In the genomic region with DNA sequence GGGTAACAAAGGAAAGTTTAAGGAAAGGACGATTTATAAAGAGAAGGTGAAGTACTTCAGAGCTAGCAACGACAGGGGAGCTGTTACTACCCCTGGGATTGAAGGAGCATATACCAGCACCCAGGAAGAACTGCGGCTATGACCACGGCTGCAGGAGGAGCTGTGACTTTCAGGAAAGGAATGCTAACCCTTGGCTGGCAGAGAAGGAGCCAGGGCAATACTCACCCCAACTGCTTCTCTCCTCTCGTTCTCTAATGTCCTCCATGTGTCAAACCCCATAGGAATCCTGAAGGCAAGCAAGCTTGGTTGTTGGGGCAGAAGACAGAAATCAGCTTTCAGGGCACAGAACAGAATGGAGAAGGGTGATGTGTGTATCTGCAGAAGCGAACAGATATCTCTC, we compare ENCODE assay signal across 15 cellular contexts.
DNase-seq lines count a peak whose midpoint lies in the region; ATAC-seq and TF ChIP-seq lines count a peak whose summit lies in the region.
"Had no signal": no experiment of that assay in that cellular context is flagged by ENCODE, and none has a peak within 500 bp of the region (broad histone marks: within the 10 kb centered on the region; RNA-seq: fewer than 3 reads in every experiment).

No MANE protein-coding gene starts in this region.

- H3K36me3 ChIP-seq in PC-9 (ENCODE audit: low read depth) (no peaks in the 10 kb centered on the region), mesendoderm (ENCODE audit: control insufficient read depth, insufficient read depth, low read length) (no peaks in the 10 kb centered on the region)
- H3K36me3 ChIP-seq: colonic mucosa, heart left ventricle had no signal

- H2AK5ac ChIP-seq in mesendoderm (ENCODE audit: low read length): no peak overlapping the region

- H3K4me3 ChIP-seq in PC-9 (no peak overlapping the region; the same call in 1 of the 2 replicates), mesendoderm (ENCODE audit: low read length) (no peak overlapping the region)
- H3K4me3 ChIP-seq: colonic mucosa, heart left ventricle had no signal

- no peak overlapping the region for H2BK5ac ChIP-seq in mesendoderm (ENCODE audit: low read length)

- H3K4ac ChIP-seq in mesendoderm (ENCODE audit: low read depth, low read length): no peak overlapping the region

- H4K20me1 ChIP-seq in PC-9 (ENCODE audit: insufficient read depth): no peaks in the 10 kb centered on the region

- H3K4me1 ChIP-seq in PC-9 (replicated peaks; ENCODE audit: insufficient read depth) (peaks cover 35% of the 10 kb centered on the region), mesendoderm (ENCODE audit: control insufficient read depth, low read depth, low read length) (peaks cover 5% of the 10 kb centered on the region)
- H3K4me1 ChIP-seq: colonic mucosa, heart left ventricle had no signal

- H2AFZ ChIP-seq in PC-9: no peak overlapping the region

- H3K4me2 ChIP-seq in PC-9 (peak overlapping the region; percentile 72), mesendoderm (ENCODE audit: low read length) (no peak overlapping the region)

- no peak overlapping the region for H2BK120ac ChIP-seq in mesendoderm (ENCODE audit: low read depth, low read length)

- H2BK15ac ChIP-seq in mesendoderm (replicated peaks; ENCODE audit: low read depth): no peak overlapping the region

- H3K23ac ChIP-seq in mesendoderm (ENCODE audit: low read length): no peak overlapping the region

- ATAC-seq in GM21515 (IDR thresholded peaks at IDR 0.05; ENCODE audit: unreplicated experiment) (no peak), HG03469 (IDR thresholded peaks at IDR 0.05; ENCODE audit: unreplicated experiment) (no peak), HG03442 (IDR thresholded peaks at IDR 0.05; ENCODE audit: unreplicated experiment) (no peak)
- ATAC-seq: heart left ventricle; stimulated activated naive B cell treated with anti-CD40 and anti-IgM and Interleukin-4, amounts not matched to agents 10 μg/mL and 1 μg/mL and 100 μg/mL, for 72 hours had no signal

- no peaks in the 10 kb centered on the region for H3K79me1 ChIP-seq in mesendoderm (ENCODE audit: low read length)

- H3K27ac ChIP-seq in PC-9 (peak overlapping the region; percentile 68), mesendoderm (ENCODE audit: low read depth, low read length) (no peak overlapping the region)
- H3K27ac ChIP-seq: colonic mucosa, heart left ventricle had no signal

- no peak overlapping the region for H4K5ac ChIP-seq in mesendoderm (ENCODE audit: low read length)

- H3K56ac ChIP-seq in mesendoderm (ENCODE audit: low read length): no peak overlapping the region

- BruUV-seq in PC-9 (replicated peaks; lab: Mats Ljungman, UMichigan): no TSS peak

- H3F3A ChIP-seq in PC-9 (ENCODE audit: insufficient read depth, low read depth): peaks cover 16% of the 10 kb centered on the region

- H4K8ac ChIP-seq in mesendoderm (ENCODE audit: low read depth, low read length): no peak overlapping the region

- no peak for TF ChIP-seq CTCF in PC-9 (conservative IDR thresholded peaks at IDR 0.05)

- H3K79me2 ChIP-seq in PC-9 (ENCODE audit: low read depth) (no peaks in the 10 kb centered on the region), mesendoderm (ENCODE audit: control insufficient read depth, insufficient read depth, low read length) (no peaks in the 10 kb centered on the region)

- H3K9ac ChIP-seq in mesendoderm (ENCODE audit: low read length): no peak overlapping the region

- intact Hi-C loops in PC-9 (cut with micrococcal nuclease; ENCODE audit: unreplicated experiment): loop anchor here (5.0 to 10.0 kb wide), 2 partner anchors 69 to 226 kb away; no protein-coding TSS in a partner anchor

- CTCF ChIA-PET in PC-9 (lab: Charles Lee): interaction anchor here (0.6 to 1.8 kb wide), 4 partner anchors 13 to 228 kb away, joined by 3 to 10 read pairs (median 4); no protein-coding TSS in a partner anchor

- H3K27me3 ChIP-seq in PC-9 (ENCODE audit: insufficient read depth, low read depth) (no peaks in the 10 kb centered on the region), mesendoderm (ENCODE audit: insufficient read depth, low read length, poor library complexity) (no peaks in the 10 kb centered on the region)
- H3K27me3 ChIP-seq: colonic mucosa had no signal

- H3K18ac ChIP-seq in mesendoderm (ENCODE audit: low read length): no peak overlapping the region

- WGBS in mesendoderm (ENCODE audit: extremely low coverage, insufficient coverage, low lambda C conversion rate): no CpG with 5 or more reads among the region's 6 CpGs

- DNase-seq in EL: peak; percentile 90
- peak; percentile 77 to 84 for DNase-seq in PC-9
- DNase-seq in dedifferentiated amniotic fluid mesenchymal stem cell (ENCODE audit: extremely low spot score): peak; percentile 38
- DNase-seq in mesendoderm: peak; percentile 49
- no peak for DNase-seq in activated CD8-positive, alpha-beta memory T cell treated with anti-CD3 and anti-CD28 coated beads for 24 hours
- DNase-seq: activated naive CD4-positive, alpha-beta T cell treated with anti-CD3 and anti-CD28 coated beads, Interleukin-2, amount 10 ng/mL, durations not matched to agents 7 days and 5 days; CD4-positive, CD25-positive, alpha-beta regulatory T cell; colonic mucosa; heart left ventricle; NCI-H1930; stimulated activated CD4-positive, alpha-beta T cell treated with anti-CD3 and anti-CD28 coated beads, Interleukin-1b, Interleukin-23, amount 100 ng/mL, for 48 hours; stimulated activated naive B cell treated with anti-CD40 and anti-IgM and Interleukin-4, amounts not matched to agents 10 μg/mL and 1 μg/mL and 100 μg/mL, for 72 hours had no signal

- POLR2A ChIA-PET in PC-9 (lab: Charles Lee; ENCODE audit: unreplicated experiment): interaction anchor here (0.6 to 0.7 kb wide), 5 partner anchors 12 to 334 kb away, joined by 3 to 6 read pairs (median 5); no protein-coding TSS in a partner anchor

- H3K9me2 ChIP-seq in PC-9 (ENCODE audit: insufficient read depth): no peaks in the 10 kb centered on the region

- H3K9me3 ChIP-seq in PC-9 (ENCODE audit: insufficient read depth, low read depth): no peaks in the 10 kb centered on the region
- H3K9me3 ChIP-seq: colonic mucosa, heart left ventricle had no signal
